1 cellular context compared by ENCODE assay signal in the genomic region with DNA sequence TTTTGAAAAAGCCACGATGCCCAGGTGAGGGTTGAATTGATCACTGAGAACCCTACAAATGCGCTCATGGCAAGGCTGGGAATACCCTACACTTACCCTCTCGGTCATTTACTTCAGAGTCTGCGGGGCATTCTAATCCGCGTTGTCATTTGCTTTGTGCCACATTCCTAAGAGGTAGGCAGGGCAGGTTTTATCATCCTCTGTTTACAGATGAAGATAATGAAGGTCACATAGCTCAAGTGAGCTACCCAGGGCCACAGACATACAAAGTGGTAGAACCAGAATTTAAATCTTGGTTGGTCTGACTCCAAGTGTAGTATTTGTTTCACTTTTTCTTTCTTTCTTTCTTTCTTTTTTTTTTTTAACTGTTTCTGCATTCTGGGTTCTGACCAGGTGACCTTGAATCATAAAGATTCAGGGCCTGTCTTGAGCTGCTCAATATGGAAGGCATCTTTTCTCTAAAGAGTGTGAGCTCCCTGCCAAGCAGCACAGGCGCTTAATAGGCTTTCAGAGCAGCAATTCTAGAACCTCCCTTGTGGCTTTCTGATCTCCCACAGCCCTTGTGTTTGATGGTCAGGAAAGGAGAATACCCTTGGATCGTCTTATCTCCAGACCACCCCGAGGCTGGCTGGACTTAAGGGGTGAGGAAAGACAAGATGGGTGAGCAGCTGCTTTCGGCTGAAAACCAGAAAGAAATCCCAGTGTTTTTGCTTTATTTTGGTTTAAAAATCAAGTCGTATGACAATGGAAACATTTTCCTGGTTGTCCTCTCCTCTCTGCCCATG.
TF ChIP-seq lines count a peak whose summit lies in the region.

No MANE protein-coding gene starts in this region.

TF ChIP-seq in HepG2, 621 proteins besides CTCF, POLR2A, EP300 and RAD21:
- TF ChIP-seq SIN3A (IDR thresholded peaks at IDR 0.05; ENCODE audit: borderline replicate concordance, low read depth, low read length) (no peak), SOX6 (IDR thresholded peaks at IDR 0.05) (no peak), SOX6 (CRISPR knock-in tag; IDR thresholded peaks at IDR 0.05) (0 out of 2 replicates have a peak, but pooled peaks have one; percentile 20), HDAC2 (CRISPR knock-in tag; IDR thresholded peaks at IDR 0.05) (0 out of 2 replicates have a peak, but pooled peaks have one; percentile 39), ZNF569 (CRISPR knock-in tag; IDR thresholded peaks at IDR 0.05; ENCODE audit: borderline replicate concordance) (no peak), HIC2 (CRISPR knock-in tag; IDR thresholded peaks at IDR 0.05; ENCODE audit: low read depth) (0 out of 2 replicates have a peak, but pooled peaks have one; percentile 17), ZSCAN9 (CRISPR knock-in tag; IDR thresholded peaks at IDR 0.05; ENCODE audit: borderline replicate concordance) (no peak), IRF9 (CRISPR knock-in tag; IDR thresholded peaks at IDR 0.05; ENCODE audit: borderline replicate concordance) (no peak), NCOA2 (CRISPR knock-in tag; IDR thresholded peaks at IDR 0.05) (0 out of 2 replicates have a peak, but pooled peaks have one; percentile 15), SOX13 (IDR thresholded peaks at IDR 0.05) (no peak), SOX13 (CRISPR knock-in tag; conservative IDR thresholded peaks at IDR 0.05 in 1 of 2, IDR thresholded peaks at IDR 0.05 in 1 of 2) (peak in 1 of 2 experiments; percentile 41; a peak in 1 of 4 replicates), RBFOX2 (IDR thresholded peaks at IDR 0.05; ENCODE audit: low read depth, low read length) (no peak), GTF2F1 (IDR thresholded peaks at IDR 0.05; ENCODE audit: low read length) (no peak), ADNP (CRISPR knock-in tag; IDR thresholded peaks at IDR 0.05) (no peak), FOSL2 (CRISPR knock-in tag; IDR thresholded peaks at IDR 0.05) (peak; percentile 50; the same call in 1 of the 2 replicates), ZMAT3 (CRISPR knock-in tag; conservative IDR thresholded peaks at IDR 0.05) (no peak), STAG1 (CRISPR knock-in tag; IDR thresholded peaks at IDR 0.05) (no peak), SOX5 (CRISPR knock-in tag; IDR thresholded peaks at IDR 0.05; ENCODE audit: borderline replicate concordance) (0 out of 2 replicates have a peak, but pooled peaks have one; percentile 20), FOXA1 (IDR thresholded peaks at IDR 0.05) (no peak), FOXA1 (CRISPR knock-in tag; IDR thresholded peaks at IDR 0.05) (peak; percentile 62), ATAD3A (CRISPR knock-in tag; IDR thresholded peaks at IDR 0.05) (no peak), ZNF180 (CRISPR knock-in tag; IDR thresholded peaks at IDR 0.05; ENCODE audit: borderline replicate concordance, low read depth) (no peak), ZNF235 (CRISPR knock-in tag; IDR thresholded peaks at IDR 0.05; ENCODE audit: borderline replicate concordance) (no peak), FOXA3 (CRISPR knock-in tag; IDR thresholded peaks at IDR 0.05) (peak; percentile 64), ARID5B (CRISPR knock-in tag; IDR thresholded peaks at IDR 0.05) (peak; percentile 54), ZNF570 (CRISPR knock-in tag; IDR thresholded peaks at IDR 0.05; ENCODE audit: borderline replicate concordance) (no peak), CHD4 (IDR thresholded peaks at IDR 0.05; ENCODE audit: borderline replicate concordance, low read length) (no peak), GATAD2A (CRISPR knock-in tag; IDR thresholded peaks at IDR 0.05) (0 out of 2 replicates have a peak, but pooled peaks have one; percentile 30), TEAD3 (CRISPR knock-in tag; optimal IDR thresholded peaks at IDR 0.05; ENCODE audit: borderline replicate concordance) (peak; percentile 70), ZNF773 (CRISPR knock-in tag; IDR thresholded peaks at IDR 0.05; ENCODE audit: borderline replicate concordance) (no peak), DNMT3B (CRISPR knock-in tag; conservative IDR thresholded peaks at IDR 0.05) (no peak), FLYWCH1 (CRISPR knock-in tag; IDR thresholded peaks at IDR 0.05) (no peak), THRA (CRISPR knock-in tag; IDR thresholded peaks at IDR 0.05; ENCODE audit: borderline replicate concordance) (no peak), REL (CRISPR knock-in tag; conservative IDR thresholded peaks at IDR 0.05) (no peak)
- TF ChIP-seq, protein P1, sequence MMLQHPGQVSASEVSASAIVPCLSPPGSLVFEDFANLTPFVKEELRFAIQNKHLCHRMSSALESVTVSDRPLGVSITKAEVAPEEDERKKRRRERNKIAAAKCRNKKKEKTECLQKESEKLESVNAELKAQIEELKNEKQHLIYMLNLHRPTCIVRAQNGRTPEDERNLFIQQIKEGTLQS (CRISPR knock-in tag; IDR thresholded peaks at IDR 0.05): no peak
- TF ChIP-seq, protein P2, sequence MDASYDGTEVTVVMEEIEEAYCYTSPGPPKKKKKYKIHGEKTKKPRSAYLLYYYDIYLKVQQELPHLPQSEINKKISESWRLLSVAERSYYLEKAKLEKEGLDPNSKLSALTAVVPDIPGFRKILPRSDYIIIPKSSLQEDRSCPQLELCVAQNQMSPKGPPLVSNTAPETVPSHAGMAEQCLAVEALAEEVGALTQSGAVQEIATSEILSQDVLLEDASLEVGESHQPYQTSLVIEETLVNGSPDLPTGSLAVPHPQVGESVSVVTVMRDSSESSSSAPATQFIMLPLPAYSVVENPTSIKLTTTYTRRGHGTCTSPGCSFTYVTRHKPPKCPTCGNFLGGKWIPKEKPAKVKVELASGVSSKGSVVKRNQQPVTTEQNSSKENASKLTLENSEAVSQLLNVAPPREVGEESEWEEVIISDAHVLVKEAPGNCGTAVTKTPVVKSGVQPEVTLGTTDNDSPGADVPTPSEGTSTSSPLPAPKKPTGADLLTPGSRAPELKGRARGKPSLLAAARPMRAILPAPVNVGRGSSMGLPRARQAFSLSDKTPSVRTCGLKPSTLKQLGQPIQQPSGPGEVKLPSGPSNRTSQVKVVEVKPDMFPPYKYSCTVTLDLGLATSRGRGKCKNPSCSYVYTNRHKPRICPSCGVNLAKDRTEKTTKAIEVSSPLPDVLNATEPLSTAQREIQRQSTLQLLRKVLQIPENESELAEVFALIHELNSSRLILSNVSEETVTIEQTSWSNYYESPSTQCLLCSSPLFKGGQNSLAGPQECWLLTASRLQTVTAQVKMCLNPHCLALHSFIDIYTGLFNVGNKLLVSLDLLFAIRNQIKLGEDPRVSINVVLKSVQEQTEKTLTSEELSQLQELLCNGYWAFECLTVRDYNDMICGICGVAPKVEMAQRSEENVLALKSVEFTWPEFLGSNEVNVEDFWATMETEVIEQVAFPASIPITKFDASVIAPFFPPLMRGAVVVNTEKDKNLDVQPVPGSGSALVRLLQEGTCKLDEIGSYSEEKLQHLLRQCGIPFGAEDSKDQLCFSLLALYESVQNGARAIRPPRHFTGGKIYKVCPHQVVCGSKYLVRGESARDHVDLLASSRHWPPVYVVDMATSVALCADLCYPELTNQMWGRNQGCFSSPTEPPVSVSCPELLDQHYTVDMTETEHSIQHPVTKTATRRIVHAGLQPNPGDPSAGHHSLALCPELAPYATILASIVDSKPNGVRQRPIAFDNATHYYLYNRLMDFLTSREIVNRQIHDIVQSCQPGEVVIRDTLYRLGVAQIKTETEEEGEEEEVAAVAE (CRISPR knock-in tag; IDR thresholded peaks at IDR 0.05; ENCODE audit: borderline replicate concordance): no peak
- TF ChIP-seq, protein P3, sequence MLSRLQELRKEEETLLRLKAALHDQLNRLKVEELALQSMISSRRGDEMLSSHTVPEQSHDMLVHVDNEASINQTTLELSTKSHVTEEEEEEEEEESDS (CRISPR knock-in tag; IDR thresholded peaks at IDR 0.05; ENCODE audit: borderline replicate concordance): no peak
- TF ChIP-seq, protein P4, sequence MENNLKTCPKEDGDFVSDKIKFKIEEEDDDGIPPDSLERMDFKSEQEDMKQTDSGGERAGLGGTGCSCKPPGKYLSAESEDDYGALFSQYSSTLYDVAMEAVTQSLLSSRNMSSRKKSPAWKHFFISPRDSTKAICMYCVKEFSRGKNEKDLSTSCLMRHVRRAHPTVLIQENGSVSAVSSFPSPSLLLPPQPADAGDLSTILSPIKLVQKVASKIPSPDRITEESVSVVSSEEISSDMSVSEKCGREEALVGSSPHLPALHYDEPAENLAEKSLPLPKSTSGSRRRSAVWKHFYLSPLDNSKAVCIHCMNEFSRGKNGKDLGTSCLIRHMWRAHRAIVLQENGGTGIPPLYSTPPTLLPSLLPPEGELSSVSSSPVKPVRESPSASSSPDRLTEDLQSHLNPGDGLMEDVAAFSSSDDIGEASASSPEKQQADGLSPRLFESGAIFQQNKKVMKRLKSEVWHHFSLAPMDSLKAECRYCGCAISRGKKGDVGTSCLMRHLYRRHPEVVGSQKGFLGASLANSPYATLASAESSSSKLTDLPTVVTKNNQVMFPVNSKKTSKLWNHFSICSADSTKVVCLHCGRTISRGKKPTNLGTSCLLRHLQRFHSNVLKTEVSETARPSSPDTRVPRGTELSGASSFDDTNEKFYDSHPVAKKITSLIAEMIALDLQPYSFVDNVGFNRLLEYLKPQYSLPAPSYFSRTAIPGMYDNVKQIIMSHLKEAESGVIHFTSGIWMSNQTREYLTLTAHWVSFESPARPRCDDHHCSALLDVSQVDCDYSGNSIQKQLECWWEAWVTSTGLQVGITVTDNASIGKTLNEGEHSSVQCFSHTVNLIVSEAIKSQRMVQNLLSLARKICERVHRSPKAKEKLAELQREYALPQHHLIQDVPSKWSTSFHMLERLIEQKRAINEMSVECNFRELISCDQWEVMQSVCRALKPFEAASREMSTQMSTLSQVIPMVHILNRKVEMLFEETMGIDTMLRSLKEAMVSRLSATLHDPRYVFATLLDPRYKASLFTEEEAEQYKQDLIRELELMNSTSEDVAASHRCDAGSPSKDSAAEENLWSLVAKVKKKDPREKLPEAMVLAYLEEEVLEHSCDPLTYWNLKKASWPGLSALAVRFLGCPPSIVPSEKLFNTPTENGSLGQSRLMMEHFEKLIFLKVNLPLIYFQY (CRISPR knock-in tag; IDR thresholded peaks at IDR 0.05; ENCODE audit: borderline replicate concordance): no peak
